8 cellular contexts compared by ENCODE assay signal in genomic region chr16:88747588-88748301, GRCh38. TPM values are rescaled to one million over a fixed set of nuclear protein-coding genes. Genes with fewer than 3 reads are reported as not detected.
DNase-seq lines count a peak whose midpoint lies in the region; ATAC-seq lines count a peak whose summit lies in the region.

No MANE protein-coding gene starts in this region.

- peak; percentile 35 for ATAC-seq in esophagus mucosa
- no peak for ATAC-seq in GM18517 (IDR thresholded peaks at IDR 0.05; ENCODE audit: unreplicated experiment)

- no peak overlapping the region for H3K4me3 ChIP-seq in stomach smooth muscle (ENCODE audit: low read length in 2 of 2)

- peaks cover 3% of the 10 kb centered on the region in 2 donors for H3K36me3 ChIP-seq in stomach smooth muscle (ENCODE audit: control insufficient read depth in 2 of 2, insufficient read depth in 2 of 2, low read length in 2 of 2)

- H3K9ac ChIP-seq in stomach smooth muscle (ENCODE audit: low read length in 2 of 2), result peak overlapping the region in 1 of 2 donors; percentile 33

- H3K27me3 ChIP-seq in stomach smooth muscle (ENCODE audit: control insufficient read depth in 1 of 2, insufficient read depth in 2 of 2, low read length in 2 of 2), result no peaks in the 10 kb centered on the region

- DNase-seq in D341Med (ENCODE audit: low spot score) (peak; percentile 77), HPDE6-E6E7 (ENCODE audit: extremely low spot score) (peak; percentile 77), SKM-1 treated with dmso at 0.1 percent for 144 hours (lab: John Stamatoyannopoulos, UW; ENCODE audit: unreplicated experiment) (peak; percentile 68), cortex of kidney (lab: John Stamatoyannopoulos, UW) (no peak), NCI-H128 (lab: John Stamatoyannopoulos, UW; ENCODE audit: unreplicated experiment) (no peak)

- peak overlapping the region; percentile 86 for H3K27ac ChIP-seq in stomach smooth muscle (ENCODE audit: low read length)

- H3K4me1 ChIP-seq in stomach smooth muscle (ENCODE audit: control insufficient read depth, insufficient read depth, low read length), result peaks cover 65% of the 10 kb centered on the region

- H3K9me3 ChIP-seq in stomach smooth muscle (ENCODE audit: control insufficient read depth in 2 of 2, low read length in 2 of 2), result no peaks in the 10 kb centered on the region

RNA-seq across cellular contexts. Expression of gene PIEZO1, which starts 37.3 kb away (rescaled TPM):
- total RNA-seq in esophagus mucosa, result 64.7 TPM

RNA-seq across cellular contexts. Expression of gene CTU2, which starts 41.4 kb away (rescaled TPM):
- total RNA-seq in esophagus mucosa, result 14.3 TPM

RNA-seq across cellular contexts. Expression of gene RNF166, which starts 41.5 kb away (rescaled TPM):
- 4.7 TPM for total RNA-seq in esophagus mucosa

RNA-seq across cellular contexts. Expression of gene CDT1, which starts 55.8 kb away (rescaled TPM):
- 21.6 TPM for total RNA-seq in esophagus mucosa

Comparison
In these comparisons a context has a peak if more than half of its experiments do, and no peak if none do; other contexts are left out.
1. DNase-seq: peak in D341Med (single experiment), HPDE6-E6E7 (single experiment) and SKM-1 treated with dmso at 0.1 percent for 144 hours (single experiment); none in cortex of kidney (single experiment) and NCI-H128 (single experiment).